8 cellular contexts compared by ENCODE assay signal in genomic region chr7:144834516-144835165, GRCh38. TPM values are rescaled to one million over a fixed set of nuclear protein-coding genes. Genes with fewer than 3 reads are reported as not detected.
DNase-seq lines count a peak whose midpoint lies in the region; TF ChIP-seq lines count a peak whose summit lies in the region.

No MANE protein-coding gene starts in this region.

- peaks cover 4% of the 10 kb centered on the region for H3K79me1 ChIP-seq in trophoblast cell (ENCODE audit: low read length)

- H3K23ac ChIP-seq in trophoblast cell (ENCODE audit: low read length) = no peak overlapping the region

- no peak overlapping the region for H3K14ac ChIP-seq in trophoblast cell (ENCODE audit: low read length)

- in situ Hi-C loops in GM23248 (cut with MboI) = no loop called here

- peak overlapping the region; percentile 99 for H2AFZ ChIP-seq in GM23248
- peak overlapping the region; percentile 79 for H2AFZ ChIP-seq in MM.1S (ENCODE audit: low read length)
- H2AFZ ChIP-seq in trophoblast cell (ENCODE audit: insufficient read depth, low read length, poor library complexity) = no peak overlapping the region

- H3K27me3 ChIP-seq in GM23248 (replicated peaks; ENCODE audit: insufficient read depth) (no peaks in the 10 kb centered on the region), MM.1S (replicated peaks; ENCODE audit: insufficient read depth, low read length) (no peaks in the 10 kb centered on the region), trophoblast cell (ENCODE audit: insufficient read depth, low read length) (no peaks in the 10 kb centered on the region)

- no peak overlapping the region for H2AK5ac ChIP-seq in trophoblast cell (ENCODE audit: low read length)

- H3K9me2 ChIP-seq in GM23248 (ENCODE audit: insufficient read depth) = no peaks in the 10 kb centered on the region
- no peaks in the 10 kb centered on the region for H3K9me2 ChIP-seq in MM.1S (replicated peaks; ENCODE audit: insufficient read depth, low read length)

- 26 to 30% methylated on average over 15 of the region's 15 CpGs for WGBS in GM23248 (ENCODE audit: low coverage in 1 of 2, low lambda C conversion rate in 2 of 2, missing lambda C conversion rate in 2 of 2), 2 experiments
- WGBS in trophoblast cell (ENCODE audit: extremely low coverage, insufficient coverage, insufficient read length) = no CpG with 5 or more reads among the region's 15 CpGs

- DNase-seq in GM10248 (ENCODE audit: extremely low spot score) (peak; percentile 60), GM23248 (peak; percentile 68), MM.1S (peak; percentile 24), activated T-cell treated with anti-CD3 and anti-CD28 coated beads for 4 hours (peak; percentile 31), foreskin fibroblast (peak in 1 of 2 donors; percentile 33), trophoblast cell (peak; percentile 32 to 79), NCI-H345 treated with DMSO at 0.1 percent for 48 hours (lab: John Stamatoyannopoulos, UW; ENCODE audit: unreplicated experiment) (no peak), epidermal melanocyte (ENCODE audit: insufficient read length, low spot score) (no peak)

- TF ChIP-seq CTCF in GM10248 (IDR thresholded peaks at IDR 0.05; ENCODE audit: control extremely low read depth, extremely low read depth, low read depth, missing control alignments) (no peak), MM.1S (IDR thresholded peaks at IDR 0.05; ENCODE audit: low read length) (no peak), foreskin fibroblast (IDR thresholded peaks at IDR 0.05; ENCODE audit: low read depth, low read length) (no peak)

- H4K12ac ChIP-seq in trophoblast cell (ENCODE audit: low read depth, low read length) = no peak overlapping the region

- no peaks in the 10 kb centered on the region for H3K79me2 ChIP-seq in GM23248 (ENCODE audit: insufficient read depth)
- no peaks in the 10 kb centered on the region for H3K79me2 ChIP-seq in MM.1S (ENCODE audit: low read length)
- H3K79me2 ChIP-seq in trophoblast cell (ENCODE audit: control insufficient read depth, insufficient read depth, low read length, poor library complexity) = peaks cover 1% of the 10 kb centered on the region

- no peak overlapping the region for H4K8ac ChIP-seq in trophoblast cell (ENCODE audit: low read depth, low read length)

- H4K20me1 ChIP-seq in GM23248 (ENCODE audit: insufficient read depth) (no peaks in the 10 kb centered on the region), MM.1S (ENCODE audit: insufficient read depth, low read length) (no peaks in the 10 kb centered on the region)

- CTCF ChIA-PET in GM10248 (lab: Yijun Ruan, JAX) = interaction anchor here (0.9 to 2.1 kb wide), 5 partner anchors 18 to 96 kb away, joined by 3 to 17 read pairs (median 4); no protein-coding TSS in a partner anchor

- POLR2A ChIA-PET in GM10248 (lab: Yijun Ruan, JAX) = interaction anchor here (0.7 to 1.0 kb wide), 2 partner anchors 9 to 16 kb away, joined by 4 read pairs; no protein-coding TSS in a partner anchor

- no peak overlapping the region for H2BK12ac ChIP-seq in trophoblast cell (ENCODE audit: low read length)

- H3K4me2 ChIP-seq in GM23248 (ENCODE audit: unreplicated experiment) (peak overlapping the region; percentile 91), MM.1S (ENCODE audit: low read depth, low read length) (peak overlapping the region; percentile 87), trophoblast cell (ENCODE audit: low read length) (peak overlapping the region; percentile 69)

- H3K4me1 ChIP-seq in GM23248 (ENCODE audit: insufficient read depth) (0 out of 2 replicates have a peak, but pooled peaks cover 4% of the 10 kb centered on the region), MM.1S (ENCODE audit: low read length) (peaks cover 6% of the 10 kb centered on the region; the same call in 1 of the 2 replicates), trophoblast cell (ENCODE audit: control insufficient read depth in 1 of 2, insufficient read depth in 2 of 2, low read length in 2 of 2) (no peaks in the 10 kb centered on the region)

- H3K27ac ChIP-seq in GM23248 (peak overlapping the region; percentile 56), MM.1S (ENCODE audit: low read length) (peak overlapping the region; percentile 20; the same call in 1 of the 2 replicates), trophoblast cell (ENCODE audit: low read depth, low read length) (no peak overlapping the region)

- H3K4me3 ChIP-seq in GM23248 = peak overlapping the region; percentile 90
- H3K4me3 ChIP-seq in MM.1S (ENCODE audit: low read length) = peak overlapping the region; percentile 81
- peak overlapping the region; percentile 89 to 91 for H3K4me3 ChIP-seq in foreskin fibroblast (ENCODE audit: low read depth in 1 of 2, low read length in 2 of 2)
- H3K4me3 ChIP-seq in trophoblast cell (ENCODE audit: low read depth, low read length) = no peak overlapping the region

- no peak overlapping the region for H3K4ac ChIP-seq in trophoblast cell (ENCODE audit: low read depth, low read length)

- no peaks in the 10 kb centered on the region for H3K9me3 ChIP-seq in GM23248 (ENCODE audit: low read depth)
- H3K9me3 ChIP-seq in MM.1S (replicated peaks; ENCODE audit: insufficient read depth, low read length) = no peaks in the 10 kb centered on the region
- no peaks in the 10 kb centered on the region for H3K9me3 ChIP-seq in trophoblast cell (ENCODE audit: insufficient read depth, low read depth, low read length)

- H3K9ac ChIP-seq in GM23248 (peak overlapping the region; percentile 80), MM.1S (ENCODE audit: low read length) (peak overlapping the region; percentile 54; the same call in 1 of the 2 replicates), trophoblast cell (ENCODE audit: low read length) (no peak overlapping the region)

- no peak overlapping the region for H2BK5ac ChIP-seq in trophoblast cell (ENCODE audit: low read depth, low read length, poor library complexity)

- H3K36me3 ChIP-seq in GM23248 (ENCODE audit: low read depth) = no peaks in the 10 kb centered on the region
- no peaks in the 10 kb centered on the region for H3K36me3 ChIP-seq in MM.1S (replicated peaks; ENCODE audit: insufficient read depth, low read length)
- H3K36me3 ChIP-seq in trophoblast cell (ENCODE audit: control insufficient read depth in 1 of 2, insufficient read depth in 2 of 2, low read length in 2 of 2) = no peaks in the 10 kb centered on the region

- no peak overlapping the region for H4K91ac ChIP-seq in trophoblast cell (ENCODE audit: low read depth, low read length)

- H2BK120ac ChIP-seq in trophoblast cell (ENCODE audit: insufficient read depth, low read length, poor library complexity) = no peak overlapping the region

- no peak overlapping the region for H3K18ac ChIP-seq in trophoblast cell (ENCODE audit: low read length)

- H3F3A ChIP-seq in GM23248 (ENCODE audit: insufficient read depth) (peaks cover 11% of the 10 kb centered on the region), MM.1S (ENCODE audit: insufficient read depth, low read length) (peaks cover 7% of the 10 kb centered on the region)

RNA-seq across cellular contexts. Expression of gene TPK1, which starts 1.2 kb away (rescaled TPM):
- total RNA-seq in GM23248 (2014; rRNA removed; shearing (Covaris generic)) = 0.13 and 3.7 TPM in 2 replicates
- 2.9 and 3.5 TPM in 2 replicates for polyA plus RNA-seq in GM23248 (2016; fragmentation: Nextera tagmentation; extraction: Ambion mirVana)
- polyA plus RNA-seq in trophoblast cell (2013) = 2.2 and 2.4 TPM in 2 replicates

Comparison
In these comparisons a context has a peak if more than half of its experiments do, and no peak if none do; other contexts are left out.
1. DNase-seq: peak in GM10248 (single experiment), GM23248 (single experiment), MM.1S (single experiment), activated T-cell treated with anti-CD3 and anti-CD28 coated beads for 4 hours (single experiment) and trophoblast cell (2 of 2); none in NCI-H345 treated with DMSO at 0.1 percent for 48 hours (single experiment) and epidermal melanocyte (single experiment).
2. Peak in every context shown above with its lines, with median percentiles within 50 percentile points of each other: H3K4me2 ChIP-seq.